8 cellular contexts compared by ENCODE assay signal in genomic region chr17:41836550-41837196, GRCh38. TPM values are rescaled to one million over a fixed set of nuclear protein-coding genes. Genes with fewer than 3 reads are reported as not detected.
DNase-seq lines count a peak whose midpoint lies in the region; ATAC-seq and TF ChIP-seq lines count a peak whose summit lies in the region.

No MANE protein-coding gene starts in this region.

- peak overlapping the region; percentile 80 for H3K4me3 Mint-ChIP-seq in activated CD4-positive, alpha-beta T cell treated with anti-CD3 and anti-CD28 coated beads for 36 hours
- peak overlapping the region; percentile 81 for H3K4me3 Mint-ChIP-seq in activated naive CD8-positive, alpha-beta T cell treated with anti-CD3 and anti-CD28 coated beads, Interleukin-2, amount 10 ng/mL, durations not matched to agents 7 days and 5 days

- peaks cover 1% of the 10 kb centered on the region for H3K36me3 Mint-ChIP-seq in activated CD4-positive, alpha-beta T cell treated with anti-CD3 and anti-CD28 coated beads for 36 hours (ENCODE audit: low read depth)
- H3K36me3 Mint-ChIP-seq in activated naive CD8-positive, alpha-beta T cell treated with anti-CD3 and anti-CD28 coated beads, Interleukin-2, amount 10 ng/mL, durations not matched to agents 7 days and 5 days: peaks cover 5% of the 10 kb centered on the region

- peak overlapping the region; percentile 70 for H3K27ac Mint-ChIP-seq in activated CD4-positive, alpha-beta T cell treated with anti-CD3 and anti-CD28 coated beads for 36 hours
- H3K27ac Mint-ChIP-seq in activated naive CD8-positive, alpha-beta T cell treated with anti-CD3 and anti-CD28 coated beads, Interleukin-2, amount 10 ng/mL, durations not matched to agents 7 days and 5 days: peak overlapping the region; percentile 51

- H3K9me3 ChIP-seq in left lung (no peaks in the 10 kb centered on the region), testis (no peaks in the 10 kb centered on the region)

- H3K27me3 ChIP-seq in left lung: peaks cover 0 to 14% of the 10 kb centered on the region in 2 donors
- no peaks in the 10 kb centered on the region for H3K27me3 ChIP-seq in testis

- POLR2A ChIA-PET in activated CD4-positive, alpha-beta T cell treated with anti-CD3 and anti-CD28 coated beads for 36 hours (lab: Charles Lee): no interaction called here
- POLR2A ChIA-PET in activated naive CD8-positive, alpha-beta T cell treated with anti-CD3 and anti-CD28 coated beads, Interleukin-2, amount 10 ng/mL, durations not matched to agents 7 days and 5 days (lab: Charles Lee): no interaction called here

- H3K4me1 ChIP-seq in left lung (peaks cover 4 to 15% of the 10 kb centered on the region in 2 donors), testis (peaks cover 5% of the 10 kb centered on the region)

- H3K27ac ChIP-seq in left lung (no peak overlapping the region), testis (peak overlapping the region; percentile 44 to 58)

- DNase-seq in activated CD4-positive, alpha-beta T cell treated with anti-CD3 and anti-CD28 coated beads for 36 hours: no peak
- no peak for DNase-seq in activated CD4-positive, alpha-beta T cell treated with anti-CD3 and anti-CD28 coated beads for 48 hours
- DNase-seq in activated naive CD8-positive, alpha-beta T cell treated with anti-CD3 and anti-CD28 coated beads, Interleukin-2, amount 10 ng/mL, durations not matched to agents 7 days and 5 days: no peak
- DNase-seq in left lung (no peak), testis (no peak), nucleus accumbens (lab: John Stamatoyannopoulos, UW) (no peak)
- no peak for DNase-seq in stimulated activated naive CD4-positive, alpha-beta T cell treated with Interleukin-2 at 50 U/mL for 16 hours (lab: John Stamatoyannopoulos, UW)

- CTCF ChIA-PET in activated CD4-positive, alpha-beta T cell treated with anti-CD3 and anti-CD28 coated beads for 36 hours (lab: Charles Lee): interaction anchor here (0.7 to 1.5 kb wide), 2 partner anchors 46 to 48 kb away, joined by 3 read pairs; no protein-coding TSS in a partner anchor

- peaks cover 13% of the 10 kb centered on the region for H3K4me1 Mint-ChIP-seq in activated CD4-positive, alpha-beta T cell treated with anti-CD3 and anti-CD28 coated beads for 36 hours
- peaks cover 16% of the 10 kb centered on the region for H3K4me1 Mint-ChIP-seq in activated naive CD8-positive, alpha-beta T cell treated with anti-CD3 and anti-CD28 coated beads, Interleukin-2, amount 10 ng/mL, durations not matched to agents 7 days and 5 days

- TF ChIP-seq CTCF in left lung (IDR thresholded peaks at IDR 0.05): no peak
- TF ChIP-seq CTCF in testis (IDR thresholded peaks at IDR 0.05): no peak

- H3K9me3 Mint-ChIP-seq in activated CD4-positive, alpha-beta T cell treated with anti-CD3 and anti-CD28 coated beads for 36 hours (ENCODE audit: low read depth): no peaks in the 10 kb centered on the region
- H3K9me3 Mint-ChIP-seq in activated naive CD8-positive, alpha-beta T cell treated with anti-CD3 and anti-CD28 coated beads, Interleukin-2, amount 10 ng/mL, durations not matched to agents 7 days and 5 days: no peaks in the 10 kb centered on the region

- H3K27me3 Mint-ChIP-seq in activated CD4-positive, alpha-beta T cell treated with anti-CD3 and anti-CD28 coated beads for 36 hours: no peaks in the 10 kb centered on the region
- peaks cover 13% of the 10 kb centered on the region for H3K27me3 Mint-ChIP-seq in activated naive CD8-positive, alpha-beta T cell treated with anti-CD3 and anti-CD28 coated beads, Interleukin-2, amount 10 ng/mL, durations not matched to agents 7 days and 5 days

- no peak for TF ChIP-seq POLR2A in testis (IDR thresholded peaks at IDR 0.05)

- WGBS in testis, 2 donors: 28 to 48% methylated on average over 21 of the region's 21 CpGs

- H3K4me3 ChIP-seq in left lung (peak overlapping the region; percentile 71 to 90), testis (peak overlapping the region; percentile 61 to 97)

- H3K36me3 ChIP-seq in left lung (peaks cover 0 to 6% of the 10 kb centered on the region in 2 donors), testis (ENCODE audit: low read depth, missing control alignments) (no peaks in the 10 kb centered on the region)

- peak; percentile 17 for ATAC-seq in activated CD4-positive, alpha-beta T cell treated with anti-CD3 and anti-CD28 coated beads for 36 hours
- ATAC-seq in activated naive CD8-positive, alpha-beta T cell treated with anti-CD3 and anti-CD28 coated beads, Interleukin-2, amount 10 ng/mL, durations not matched to agents 7 days and 5 days (ENCODE audit: low read depth): no peak
- ATAC-seq in left lung (peak; percentile 4), HG02623 (IDR thresholded peaks at IDR 0.05; ENCODE audit: unreplicated experiment) (no peak)

- intact Hi-C loops in activated CD4-positive, alpha-beta T cell treated with anti-CD3 and anti-CD28 coated beads for 36 hours (cut with DNase I, micrococcal nuclease): loop anchor here (1.0 to 2.0 kb wide), 2 partner anchors 28 kb away; partner anchors contain the start of gene KLHL11 (in 1 of the 2)
- intact Hi-C loops in left lung (cut with DNase I) (no loop called here), testis (cut with DNase I; ENCODE audit: low total_unique reads) (no loop called here)

RNA-seq across cellular contexts. Expression of gene NT5C3B, which starts 0.6 kb away (rescaled TPM):
- 10 to 100 TPM; 37.5 to 46.9 TPM for total RNA-seq in activated CD4-positive, alpha-beta T cell treated with anti-CD3 and anti-CD28 coated beads for 36 hours
- total RNA-seq in activated naive CD8-positive, alpha-beta T cell treated with anti-CD3 and anti-CD28 coated beads, Interleukin-2, amount 10 ng/mL, durations not matched to agents 7 days and 5 days: 10 to 100 TPM; 30.1 to 35.4 TPM
- 10 to 100 TPM; 30.6 to 34.7 TPM for total RNA-seq in left lung
- 10 to 100 TPM; 61.9 to 74.3 TPM for total RNA-seq in testis
- polyA plus RNA-seq in testis (ENCODE audit: insufficient read depth, low read depth, low replicate concordance): 214 TPM

RNA-seq across cellular contexts. Expression of gene KLHL10, which starts 1.0 kb away (rescaled TPM):
- total RNA-seq in activated CD4-positive, alpha-beta T cell treated with anti-CD3 and anti-CD28 coated beads for 36 hours: under 1 TPM; 0.19 to 0.21 TPM
- not detected for total RNA-seq in activated naive CD8-positive, alpha-beta T cell treated with anti-CD3 and anti-CD28 coated beads, Interleukin-2, amount 10 ng/mL, durations not matched to agents 7 days and 5 days
- total RNA-seq in left lung (not detected), testis (10 to 100 TPM; 31.8 to 76.3 TPM)
- polyA plus RNA-seq in testis (ENCODE audit: insufficient read depth, low read depth, low replicate concordance): 130 TPM

RNA-seq across cellular contexts. Expression of gene FKBP10, which starts 23.9 kb away (rescaled TPM):
- total RNA-seq in activated CD4-positive, alpha-beta T cell treated with anti-CD3 and anti-CD28 coated beads for 36 hours: under 1 TPM; 0.39 to 0.42 TPM
- total RNA-seq in activated naive CD8-positive, alpha-beta T cell treated with anti-CD3 and anti-CD28 coated beads, Interleukin-2, amount 10 ng/mL, durations not matched to agents 7 days and 5 days: under 1 TPM; 0.53 to 0.94 TPM
- total RNA-seq in left lung (100 to 1,000 TPM in 1 of 2 donors, 10 to 100 TPM in 1; 82.1 to 129 TPM), testis (10 to 100 TPM; 31.4 to 36.5 TPM)
- polyA plus RNA-seq in testis (ENCODE audit: insufficient read depth, low read depth, low replicate concordance): 37.8 TPM

RNA-seq across cellular contexts. Expression of gene P3H4, which starts 24.9 kb away (rescaled TPM):
- 1 to 10 TPM; 1.5 to 2.0 TPM for total RNA-seq in activated CD4-positive, alpha-beta T cell treated with anti-CD3 and anti-CD28 coated beads for 36 hours
- total RNA-seq in activated naive CD8-positive, alpha-beta T cell treated with anti-CD3 and anti-CD28 coated beads, Interleukin-2, amount 10 ng/mL, durations not matched to agents 7 days and 5 days: 1 to 10 TPM; 3.2 to 3.7 TPM
- total RNA-seq in left lung: 10 to 100 TPM; 19.1 to 27.8 TPM
- 10 to 100 TPM in 1 of 2 donors, 1 to 10 TPM in 1; 9.9 to 13.9 TPM for total RNA-seq in testis
- polyA plus RNA-seq in testis (ENCODE audit: insufficient read depth, low read depth, low replicate concordance): 6.9 TPM

RNA-seq across cellular contexts. Expression of gene KLHL11, which starts 28.6 kb away (rescaled TPM):
- 10 to 100 TPM; 16.4 to 18.0 TPM for total RNA-seq in activated CD4-positive, alpha-beta T cell treated with anti-CD3 and anti-CD28 coated beads for 36 hours
- 10 to 100 TPM; 13.6 to 14.8 TPM for total RNA-seq in activated naive CD8-positive, alpha-beta T cell treated with anti-CD3 and anti-CD28 coated beads, Interleukin-2, amount 10 ng/mL, durations not matched to agents 7 days and 5 days
- 10 to 100 TPM; 11.0 to 13.3 TPM for total RNA-seq in left lung
- 10 to 100 TPM; 61.3 to 70.2 TPM for total RNA-seq in testis
- polyA plus RNA-seq in testis (ENCODE audit: insufficient read depth, low read depth, low replicate concordance): 28.2 TPM

Comparison
In these comparisons a context has a peak if more than half of its experiments do, and no peak if none do; other contexts are left out.
1. ATAC-seq: peak in activated CD4-positive, alpha-beta T cell treated with anti-CD3 and anti-CD28 coated beads for 36 hours (single experiment) and left lung (single experiment); none in activated naive CD8-positive, alpha-beta T cell treated with anti-CD3 and anti-CD28 coated beads, Interleukin-2, amount 10 ng/mL, durations not matched to agents 7 days and 5 days (single experiment) and HG02623 (single experiment).
2. H3K27ac ChIP-seq: peak in testis (2 of 2); none in left lung (0 of 2).
3. RNA of gene KLHL10, which starts 1.0 kb away (total RNA-seq): 31.8 to 76.3 TPM in testis; 0.19 to 0.21 TPM in activated CD4-positive, alpha-beta T cell treated with anti-CD3 and anti-CD28 coated beads for 36 hours, not detected in left lung and not detected in activated naive CD8-positive, alpha-beta T cell treated with anti-CD3 and anti-CD28 coated beads, Interleukin-2, amount 10 ng/mL, durations not matched to agents 7 days and 5 days; every median in the first group is over 10 times any median in the second.
4. RNA of gene FKBP10, which starts 23.9 kb away (total RNA-seq): 82.1 to 129 TPM in left lung and 31.4 to 36.5 TPM in testis; 0.53 to 0.94 TPM in activated naive CD8-positive, alpha-beta T cell treated with anti-CD3 and anti-CD28 coated beads, Interleukin-2, amount 10 ng/mL, durations not matched to agents 7 days and 5 days and 0.39 to 0.42 TPM in activated CD4-positive, alpha-beta T cell treated with anti-CD3 and anti-CD28 coated beads for 36 hours; every median in the first group is over 10 times any median in the second.
5. intact Hi-C loops: an anchor here in activated CD4-positive, alpha-beta T cell treated with anti-CD3 and anti-CD28 coated beads for 36 hours (1.0 to 2.0 kb wide); none called in left lung and testis.